In the genomic region with DNA sequence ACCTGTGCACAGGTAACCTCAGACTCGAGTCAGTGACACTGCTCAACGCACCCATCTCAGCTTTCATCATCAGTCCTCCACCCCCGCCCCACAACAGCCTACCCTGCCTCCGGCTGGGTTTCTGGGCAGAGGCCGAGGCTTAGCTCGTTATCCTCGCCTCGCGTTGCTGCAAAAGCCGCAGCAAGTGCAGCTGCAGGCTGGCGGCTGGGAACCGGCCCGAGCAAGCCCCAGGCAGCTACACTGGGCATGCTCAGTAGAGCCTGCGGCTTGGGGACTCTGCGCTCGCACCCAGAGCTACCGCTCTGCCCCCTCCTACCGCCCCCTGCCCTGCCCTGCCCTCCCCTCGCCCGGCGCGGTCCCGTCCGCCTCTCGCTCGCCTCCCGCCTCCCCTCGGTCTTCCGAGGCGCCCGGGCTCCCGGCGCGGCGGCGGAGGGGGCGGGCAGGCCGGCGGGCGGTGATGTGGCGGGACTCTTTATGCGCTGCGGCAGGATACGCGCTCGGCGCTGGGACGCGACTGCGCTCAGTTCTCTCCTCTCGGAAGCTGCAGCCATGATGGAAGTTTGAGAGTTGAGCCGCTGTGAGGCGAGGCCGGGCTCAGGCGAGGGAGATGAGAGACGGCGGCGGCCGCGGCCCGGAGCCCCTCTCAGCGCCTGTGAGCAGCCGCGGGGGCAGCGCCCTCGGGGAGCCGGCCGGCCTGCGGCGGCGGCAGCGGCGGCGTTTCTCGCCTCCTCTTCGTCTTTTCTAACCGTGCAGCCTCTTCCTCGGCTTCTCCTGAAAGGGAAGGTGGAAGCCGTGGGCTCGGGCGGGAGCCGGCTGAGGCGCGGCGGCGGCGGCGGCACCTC, we compare ENCODE assay signal across 1 cellular context.
TF ChIP-seq lines count a peak whose summit lies in the region.

A gene with protein sequence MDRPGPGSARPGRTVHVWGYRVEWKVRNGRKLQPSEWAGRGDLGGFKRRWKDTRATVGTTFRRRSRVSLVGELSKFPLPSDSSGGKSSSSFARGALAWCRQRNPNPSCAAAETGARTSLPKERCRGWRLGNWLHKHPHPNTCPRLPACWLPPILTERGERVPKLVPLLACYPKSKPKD (minus strand): TSS at position 432 of the 842 bp plus-strand sequence. CDS start 1,046 bp downstream, outside the sequence.
PTEN (plus strand) TSS at position 524 of the 842 bp plus-strand sequence. CDS start 845 bp downstream, outside the sequence.

TF ChIP-seq in GM12878, 131 proteins besides CTCF, POLR2A, EP300 and RAD21 (continued from another document and continues in another):
- TF ChIP-seq KAT2A (conservative IDR thresholded peaks at IDR 0.05; ENCODE audit: control insufficient read depth, low read depth, low read length): no peak
- TF ChIP-seq IRF4 (IDR thresholded peaks at IDR 0.05; ENCODE audit: low read depth, low read length): 0 out of 2 replicates have a peak, but pooled peaks have one; percentile 5
- peak; percentile 81; the same call in 1 of the 2 replicates for TF ChIP-seq CBX5 (IDR thresholded peaks at IDR 0.05; ENCODE audit: low read depth)
- TF ChIP-seq ZNF592 (IDR thresholded peaks at IDR 0.05): peak; percentile 64; the same call in 1 of the 2 replicates
- peak; percentile 68; the same call in 1 of the 2 replicates for TF ChIP-seq POLR2AphosphoS2 (IDR thresholded peaks at IDR 0.05; ENCODE audit: low read depth, low read length)
- no peak for TF ChIP-seq MYB (IDR thresholded peaks at IDR 0.05; ENCODE audit: borderline replicate concordance, low read depth, low read length)
- peak; percentile 83 for TF ChIP-seq PBX3 (IDR thresholded peaks at IDR 0.05; ENCODE audit: insufficient replicate concordance, low read depth, low read length)
- no peak for TF ChIP-seq IRF5 (IDR thresholded peaks at IDR 0.05; ENCODE audit: borderline replicate concordance)
- no peak for TF ChIP-seq SMC3 (IDR thresholded peaks at IDR 0.05; ENCODE audit: borderline replicate concordance, low read length)
- TF ChIP-seq SREBF1 (IDR thresholded peaks at IDR 0.05; ENCODE audit: low read length): no peak
- no peak for TF ChIP-seq REST (IDR thresholded peaks at IDR 0.05; ENCODE audit: low read depth, low read length)
- TF ChIP-seq MXI1 (IDR thresholded peaks at IDR 0.05; ENCODE audit: low read depth, low read length): peak; percentile 60; the same call in 1 of the 2 replicates
- TF ChIP-seq NRF1 (conservative IDR thresholded peaks at IDR 0.05; ENCODE audit: low read depth, low read length): peak; percentile 30; the same call in 1 of the 2 replicates
- TF ChIP-seq STAT3 (IDR thresholded peaks at IDR 0.05; ENCODE audit: low read depth, low read length): no peak
- TF ChIP-seq, protein P1, sequence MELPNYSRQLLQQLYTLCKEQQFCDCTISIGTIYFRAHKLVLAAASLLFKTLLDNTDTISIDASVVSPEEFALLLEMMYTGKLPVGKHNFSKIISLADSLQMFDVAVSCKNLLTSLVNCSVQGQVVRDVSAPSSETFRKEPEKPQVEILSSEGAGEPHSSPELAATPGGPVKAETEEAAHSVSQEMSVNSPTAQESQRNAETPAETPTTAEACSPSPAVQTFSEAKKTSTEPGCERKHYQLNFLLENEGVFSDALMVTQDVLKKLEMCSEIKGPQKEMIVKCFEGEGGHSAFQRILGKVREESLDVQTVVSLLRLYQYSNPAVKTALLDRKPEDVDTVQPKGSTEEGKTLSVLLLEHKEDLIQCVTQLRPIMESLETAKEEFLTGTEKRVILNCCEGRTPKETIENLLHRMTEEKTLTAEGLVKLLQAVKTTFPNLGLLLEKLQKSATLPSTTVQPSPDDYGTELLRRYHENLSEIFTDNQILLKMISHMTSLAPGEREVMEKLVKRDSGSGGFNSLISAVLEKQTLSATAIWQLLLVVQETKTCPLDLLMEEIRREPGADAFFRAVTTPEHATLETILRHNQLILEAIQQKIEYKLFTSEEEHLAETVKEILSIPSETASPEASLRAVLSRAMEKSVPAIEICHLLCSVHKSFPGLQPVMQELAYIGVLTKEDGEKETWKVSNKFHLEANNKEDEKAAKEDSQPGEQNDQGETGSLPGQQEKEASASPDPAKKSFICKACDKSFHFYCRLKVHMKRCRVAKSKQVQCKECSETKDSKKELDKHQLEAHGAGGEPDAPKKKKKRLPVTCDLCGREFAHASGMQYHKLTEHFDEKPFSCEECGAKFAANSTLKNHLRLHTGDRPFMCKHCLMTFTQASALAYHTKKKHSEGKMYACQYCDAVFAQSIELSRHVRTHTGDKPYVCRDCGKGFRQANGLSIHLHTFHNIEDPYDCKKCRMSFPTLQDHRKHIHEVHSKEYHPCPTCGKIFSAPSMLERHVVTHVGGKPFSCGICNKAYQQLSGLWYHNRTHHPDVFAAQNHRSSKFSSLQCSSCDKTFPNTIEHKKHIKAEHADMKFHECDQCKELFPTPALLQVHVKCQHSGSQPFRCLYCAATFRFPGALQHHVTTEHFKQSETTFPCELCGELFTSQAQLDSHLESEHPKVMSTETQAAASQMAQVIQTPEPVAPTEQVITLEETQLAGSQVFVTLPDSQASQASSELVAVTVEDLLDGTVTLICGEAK (IDR thresholded peaks at IDR 0.05; ENCODE audit: borderline replicate concordance): no peak
- TF ChIP-seq KLF5 (IDR thresholded peaks at IDR 0.05; ENCODE audit: partially characterized antibody): peak; percentile 48
- no peak for TF ChIP-seq IRF3 (IDR thresholded peaks at IDR 0.05)
- no peak for TF ChIP-seq BCLAF1 (IDR thresholded peaks at IDR 0.05)
- no peak for TF ChIP-seq PRDM15 (CRISPR knock-in tag; IDR thresholded peaks at IDR 0.05)
